In genomic region chr15:48352474-48353072, GRCh38 we compare ENCODE assay signal across 8 cellular contexts. TPM values are rescaled to one million over a fixed set of nuclear protein-coding genes. Genes with fewer than 3 reads are reported as not detected.
DNase-seq lines count a peak whose midpoint lies in the region; ATAC-seq and TF ChIP-seq lines count a peak whose summit lies in the region.

No MANE protein-coding gene starts in this region.

- no peak overlapping the region for H3K27ac Mint-ChIP-seq in Caco-2 (ENCODE audit: unreplicated experiment)
- no peak overlapping the region for H3K27ac Mint-ChIP-seq in activated T-helper 17 cell treated with anti-CD3 and anti-CD28 coated beads, Interleukin-2, amount 50 U/mL, for 72 hours

- H3K27ac ChIP-seq in KMS-11, result no peak overlapping the region
- H3K27ac ChIP-seq in trophoblast cell (ENCODE audit: low read depth, low read length), result no peak overlapping the region

- no peaks in the 10 kb centered on the region for H3K36me3 Mint-ChIP-seq in Caco-2 (ENCODE audit: insufficient read depth, unreplicated experiment)
- H3K36me3 Mint-ChIP-seq in activated T-helper 17 cell treated with anti-CD3 and anti-CD28 coated beads, Interleukin-2, amount 50 U/mL, for 72 hours (ENCODE audit: low read depth), result no peaks in the 10 kb centered on the region

- H3K9ac ChIP-seq in KMS-11 (no peak overlapping the region), trophoblast cell (ENCODE audit: low read length) (no peak overlapping the region)

- H3K36me3 ChIP-seq in Caco-2 (ENCODE audit: control insufficient read depth, insufficient read depth, low read length) (no peaks in the 10 kb centered on the region), KMS-11 (ENCODE audit: insufficient read depth) (no peaks in the 10 kb centered on the region), trophoblast cell (ENCODE audit: control insufficient read depth in 1 of 2, insufficient read depth in 2 of 2, low read length in 2 of 2) (no peaks in the 10 kb centered on the region)

- H4K20me1 ChIP-seq in KMS-11 (ENCODE audit: insufficient read depth), result no peaks in the 10 kb centered on the region

- peak; percentile 62 for DNase-seq in Caco-2
- peak; percentile 55 for DNase-seq in foreskin melanocyte
- DNase-seq in trophoblast cell, result peak; percentile 72 to 90

- H3K4ac ChIP-seq in trophoblast cell (ENCODE audit: low read depth, low read length), result no peak overlapping the region

- no peaks in the 10 kb centered on the region for H3K79me2 ChIP-seq in KMS-11 (ENCODE audit: insufficient read depth, low read depth)
- H3K79me2 ChIP-seq in trophoblast cell (ENCODE audit: control insufficient read depth, insufficient read depth, low read length, poor library complexity), result no peaks in the 10 kb centered on the region

- no peak overlapping the region for H3K14ac ChIP-seq in trophoblast cell (ENCODE audit: low read length)

- no peak overlapping the region for H2AK5ac ChIP-seq in trophoblast cell (ENCODE audit: low read length)

- no peak overlapping the region for H3K4me2 ChIP-seq in KMS-11
- no peak overlapping the region for H3K4me2 ChIP-seq in trophoblast cell (ENCODE audit: low read length)

- TF ChIP-seq CTCF in Caco-2 (IDR thresholded peaks at IDR 0.05; ENCODE audit: insufficient read depth in 1 of 2, low read depth in 1 of 2, low read length in 1 of 2, severe bottlenecking in 1 of 2, unreplicated experiment in 1 of 2) (peak; percentile 64 to 72), KMS-11 (conservative IDR thresholded peaks at IDR 0.05; ENCODE audit: low read depth, low read length) (peak; percentile 84)

- H3K4me3 ChIP-seq in Caco-2 (ENCODE audit: low read depth, low read length), result no peak overlapping the region
- no peak overlapping the region for H3K4me3 ChIP-seq in KMS-11 (IDR thresholded peaks at IDR 0.05; ENCODE audit: insufficient read depth, low read depth, low read length)
- no peak overlapping the region for H3K4me3 ChIP-seq in trophoblast cell (ENCODE audit: low read depth, low read length)

- no peaks in the 10 kb centered on the region for H3K27me3 Mint-ChIP-seq in Caco-2 (ENCODE audit: insufficient read depth, unreplicated experiment)
- H3K27me3 Mint-ChIP-seq in activated T-helper 17 cell treated with anti-CD3 and anti-CD28 coated beads, Interleukin-2, amount 50 U/mL, for 72 hours, result no peaks in the 10 kb centered on the region

- no peak overlapping the region for H4K8ac ChIP-seq in trophoblast cell (ENCODE audit: low read depth, low read length)

- no peaks in the 10 kb centered on the region for H3K4me1 ChIP-seq in Caco-2
- H3K4me1 ChIP-seq in KMS-11 (ENCODE audit: low read depth, poor library complexity, severe bottlenecking), result no peaks in the 10 kb centered on the region
- H3K4me1 ChIP-seq in trophoblast cell (ENCODE audit: control insufficient read depth in 1 of 2, insufficient read depth in 2 of 2, low read length in 2 of 2), result no peaks in the 10 kb centered on the region

- H3K79me1 ChIP-seq in trophoblast cell (ENCODE audit: low read length), result no peaks in the 10 kb centered on the region

- BruUV-seq in Caco-2 (replicated peaks; lab: Mats Ljungman, UMichigan), result no TSS peak

- H3K4me1 Mint-ChIP-seq in Caco-2 (ENCODE audit: low read depth, unreplicated experiment), result peaks cover 13% of the 10 kb centered on the region
- H3K4me1 Mint-ChIP-seq in activated T-helper 17 cell treated with anti-CD3 and anti-CD28 coated beads, Interleukin-2, amount 50 U/mL, for 72 hours, result peaks cover 3% of the 10 kb centered on the region

- WGBS in trophoblast cell (ENCODE audit: extremely low coverage, insufficient coverage, insufficient read length), result no CpG with 5 or more reads among the region's 6 CpGs

- CTCF ChIA-PET in Caco-2 (lab: Charles Lee), result interaction anchor here (0.6 to 2.1 kb wide), 5 partner anchors 11 to 458 kb away, joined by 3 to 13 read pairs (median 5); partner anchors contain the start of genes CEP152 and DUT

- H3K9me3 Mint-ChIP-seq in Caco-2 (ENCODE audit: unreplicated experiment), result no peaks in the 10 kb centered on the region
- no peaks in the 10 kb centered on the region for H3K9me3 Mint-ChIP-seq in activated T-helper 17 cell treated with anti-CD3 and anti-CD28 coated beads, Interleukin-2, amount 50 U/mL, for 72 hours

- H2BK12ac ChIP-seq in trophoblast cell (ENCODE audit: low read length), result no peak overlapping the region

- no peaks in the 10 kb centered on the region for H3K27me3 ChIP-seq in Caco-2 (replicated peaks; ENCODE audit: control insufficient read depth, insufficient read depth, low read length)
- no peaks in the 10 kb centered on the region for H3K27me3 ChIP-seq in KMS-11 (ENCODE audit: insufficient read depth, low read depth)
- no peaks in the 10 kb centered on the region for H3K27me3 ChIP-seq in trophoblast cell (ENCODE audit: insufficient read depth, low read length)

- H3K9me3 ChIP-seq in Caco-2 (no peaks in the 10 kb centered on the region), trophoblast cell (ENCODE audit: insufficient read depth, low read depth, low read length) (no peaks in the 10 kb centered on the region)

- no peak overlapping the region for H2AFZ ChIP-seq in KMS-11 (ENCODE audit: low read depth)
- H2AFZ ChIP-seq in trophoblast cell (ENCODE audit: insufficient read depth, low read length, poor library complexity), result no peak overlapping the region

- no peak overlapping the region for H3K23ac ChIP-seq in trophoblast cell (ENCODE audit: low read length)

- no peak overlapping the region for H2BK120ac ChIP-seq in trophoblast cell (ENCODE audit: insufficient read depth, low read length, poor library complexity)

- H3K4me3 Mint-ChIP-seq in Caco-2 (ENCODE audit: unreplicated experiment), result no peak overlapping the region
- H3K4me3 Mint-ChIP-seq in activated T-helper 17 cell treated with anti-CD3 and anti-CD28 coated beads, Interleukin-2, amount 50 U/mL, for 72 hours, result no peak overlapping the region

- intact Hi-C loops in Caco-2 (cut with micrococcal nuclease; ENCODE audit: unreplicated experiment), result loop anchor here (1.0 to 10.0 kb wide), 4 partner anchors 15 to 462 kb away; partner anchors contain the start of genes CEP152 and FBN1

- no peak overlapping the region for H4K91ac ChIP-seq in trophoblast cell (ENCODE audit: low read depth, low read length)

- ATAC-seq in GM21390 (IDR thresholded peaks at IDR 0.05; ENCODE audit: unreplicated experiment) (peak; percentile 79), GM21360 (IDR thresholded peaks at IDR 0.05; ENCODE audit: unreplicated experiment) (no peak)
- peak; percentile 79 for ATAC-seq in activated T-helper 17 cell treated with anti-CD3 and anti-CD28 coated beads, Interleukin-2, amount 50 U/mL, for 72 hours (replicated peaks)

- no peak overlapping the region for H4K12ac ChIP-seq in trophoblast cell (ENCODE audit: low read depth, low read length)

- H2BK5ac ChIP-seq in trophoblast cell (ENCODE audit: low read depth, low read length, poor library complexity), result no peak overlapping the region

- no peak overlapping the region for H3K18ac ChIP-seq in trophoblast cell (ENCODE audit: low read length)

- POLR2A ChIA-PET in Caco-2 (lab: Charles Lee), result no interaction called here

TF ChIP-seq in PFSK-1, 5 proteins besides CTCF, POLR2A, EP300 and RAD21:
- TF ChIP-seq TAF1 (IDR thresholded peaks at IDR 0.05; ENCODE audit: borderline replicate concordance, insufficient read depth, low read length), result peak; percentile 21; the same call in 1 of the 2 replicates
- TF ChIP-seq SIN3A (IDR thresholded peaks at IDR 0.05; ENCODE audit: borderline replicate concordance, insufficient read depth, low read length), result no peak

RNA-seq across cellular contexts. Expression of gene DUT, which starts 21.3 kb away (rescaled TPM):
- 82.4 and 84.1 TPM in 2 replicates for total RNA-seq in Caco-2 (2022)
- 95.1 TPM for polyA plus RNA-seq in PFSK-1 (2012; ENCODE audit: insufficient read length, low read depth)
- total RNA-seq in activated T-helper 17 cell treated with anti-CD3 and anti-CD28 coated beads, Interleukin-2, amount 50 U/mL, for 72 hours, result 100 to 1,000 TPM; 248 to 397 TPM
- polyA plus RNA-seq in trophoblast cell (2013), result 52.1 and 53.1 TPM in 2 replicates
